ENCODE assay signal across 17 cellular contexts in genomic region chr7:131619336-131620305, GRCh38.
DNase-seq lines count a peak whose midpoint lies in the region; ATAC-seq, FAIRE-seq and TF ChIP-seq lines count a peak whose summit lies in the region.
"Had no signal": no experiment of that assay in that cellular context is flagged by ENCODE, and none has a peak within 500 bp of the region (broad histone marks: within the 10 kb centered on the region; RNA-seq: fewer than 3 reads in every experiment).

No MANE protein-coding gene starts in this region.

- H3K27me3 ChIP-seq in IMR-90 (ENCODE audit: control insufficient read depth, insufficient read depth, low read length) (no peaks in the 10 kb centered on the region; the same call in 1 of the 2 replicates), endothelial cell of umbilical vein (ENCODE audit: control insufficient read depth in 2 of 2, insufficient read depth in 2 of 2, low read length in 2 of 2) (no peaks in the 10 kb centered on the region), trophoblast cell (ENCODE audit: insufficient read depth, low read length) (no peaks in the 10 kb centered on the region), sigmoid colon (no peaks in the 10 kb centered on the region)
- H3K27me3 ChIP-seq: pancreas had no signal

- H2BK120ac ChIP-seq in IMR-90 (ENCODE audit: low read depth, low read length) (peak overlapping the region; percentile 35; the same call in 1 of the 2 replicates), trophoblast cell (ENCODE audit: insufficient read depth, low read length, poor library complexity) (peak overlapping the region; percentile 64)

- BruUV-seq in IMR-90 (replicated peaks; lab: Mats Ljungman, UMichigan) (no TSS peak), endothelial cell of umbilical vein (replicated peaks; lab: Mats Ljungman, UMichigan) (no TSS peak)

- H2AK5ac ChIP-seq in IMR-90 (ENCODE audit: low read depth, low read length) (peak overlapping the region; percentile 49; the same call in 1 of the 2 replicates), trophoblast cell (ENCODE audit: low read length) (peak overlapping the region; percentile 45)

- CTCF ChIA-PET in IMR-90 (lab: Yijun Ruan, JAX) (no interaction called here), endothelial cell of umbilical vein (lab: Charles Lee) (interaction anchor here (1.0 to 1.4 kb wide), 5 partner anchors 11 to 62 kb away, joined by 3 to 5 read pairs (median 4); no protein-coding TSS in a partner anchor)

- H3K56ac ChIP-seq in IMR-90 (ENCODE audit: extremely low read depth, insufficient read depth, low read length) = no peak overlapping the region

- no peak overlapping the region; the same call in 2 of the 3 replicates for H2BK15ac ChIP-seq in IMR-90 (ENCODE audit: low read depth, low read length)

- no peak overlapping the region for H3K4me3 ChIP-seq in IMR-90 (ENCODE audit: insufficient read depth, low read depth, low read length)
- no peak overlapping the region for H3K4me3 ChIP-seq in endothelial cell of umbilical vein (replicated peaks in 1 of 3; ENCODE audit: insufficient read depth in 1 of 3, low read depth in 1 of 3, low read length in 3 of 3)
- H3K4me3 ChIP-seq in trophoblast cell (ENCODE audit: low read depth, low read length) = no peak overlapping the region
- H3K4me3 ChIP-seq in kidney (ENCODE audit: low read length in 2 of 2) = no peak overlapping the region
- no peak overlapping the region for H3K4me3 ChIP-seq in sigmoid colon
- H3K4me3 ChIP-seq: esophagus squamous epithelium, pancreas had no signal

- no CpG with 5 or more reads among the region's 10 CpGs for WGBS in IMR-90 (ENCODE audit: extremely low coverage in 2 of 2, insufficient read length in 1 of 2), 2 experiments
- WGBS in trophoblast cell (ENCODE audit: extremely low coverage, insufficient coverage, insufficient read length) = no CpG with 5 or more reads among the region's 10 CpGs
- 72 to 77% methylated on average over 10 of the region's 10 CpGs for WGBS in sigmoid colon, 2 donors

- no peaks in the 10 kb centered on the region for H3K4me1 Mint-ChIP-seq in activated T-cell treated with anti-CD3 and anti-CD28 coated beads, Interleukin-2, amount 50 U/mL, for 72 hours (ENCODE audit: low read depth)

- no peak for TF ChIP-seq EP300 in sigmoid colon (IDR thresholded peaks at IDR 0.05)

- H3K27me3 Mint-ChIP-seq in activated T-cell treated with anti-CD3 and anti-CD28 coated beads, Interleukin-2, amount 50 U/mL, for 72 hours (ENCODE audit: low read depth) = peaks cover 11% of the 10 kb centered on the region

- peaks cover 6% of the 10 kb centered on the region for H3K9me1 ChIP-seq in IMR-90 (ENCODE audit: insufficient read depth, low read length)
- no peaks in the 10 kb centered on the region for H3K9me1 ChIP-seq in endothelial cell of umbilical vein (replicated peaks; ENCODE audit: control insufficient read depth, extremely low read depth, insufficient read depth, low read length)

- peak overlapping the region; percentile 88 for H2AK9ac ChIP-seq in IMR-90 (replicated peaks; ENCODE audit: low read depth, low read length, poor library complexity)

- no peak overlapping the region for H3K18ac ChIP-seq in IMR-90 (ENCODE audit: low read depth, low read length)
- no peak overlapping the region for H3K18ac ChIP-seq in trophoblast cell (ENCODE audit: low read length)

- H4K8ac ChIP-seq in IMR-90 (ENCODE audit: low read depth in 2 of 2, low read length in 2 of 2) (peak overlapping the region in 1 of 2 experiments; percentile 24; a peak in 2 of 4 replicates), trophoblast cell (ENCODE audit: low read depth, low read length) (peak overlapping the region; percentile 39)

- peak; percentile 42 for DNase-seq in IMR-90
- peak; percentile 72 for DNase-seq in RPMI7951 (ENCODE audit: low read depth)
- peak; percentile 42 for DNase-seq in endothelial cell of umbilical vein (ENCODE audit: low read depth, low spot score)
- no peak for DNase-seq in trophoblast cell
- no peak for DNase-seq in NCI-H526 treated with DMSO at 0.1 percent for 48 hours (lab: John Stamatoyannopoulos, UW)
- DNase-seq in activated T-cell treated with anti-CD3 and anti-CD28 coated beads, Interleukin-2, amount 50 U/mL, for 72 hours = no peak
- no peak for DNase-seq in kidney
- no peak for DNase-seq in sigmoid colon
- DNase-seq: activated CD8-positive, alpha-beta memory T cell treated with anti-CD3 and anti-CD28 coated beads, Interleukin-2, amount 50 U/mL, for 48 hours; amygdala; COR-L47; esophagus squamous epithelium; NCI-H2081 treated with DMSO at 0.1 percent for 48 hours; pancreas; stimulated activated CD4-positive, alpha-beta T cell treated with anti-CD3 and anti-CD28 coated beads, Interleukin-4, amount 100 ng/mL, for 24 hours had no signal

- POLR2A ChIA-PET in IMR-90 (lab: Charles Lee; ENCODE audit: unreplicated experiment) = no interaction called here
- POLR2A ChIA-PET in endothelial cell of umbilical vein (lab: Charles Lee) = no interaction called here

- H3K9me3 ChIP-seq in IMR-90 (ENCODE audit: control insufficient read depth, insufficient read depth, low read length) (no peaks in the 10 kb centered on the region), endothelial cell of umbilical vein (replicated peaks; ENCODE audit: control insufficient read depth, insufficient read depth, low read length) (no peaks in the 10 kb centered on the region), trophoblast cell (ENCODE audit: insufficient read depth, low read depth, low read length) (peaks cover 2% of the 10 kb centered on the region), kidney (ENCODE audit: control insufficient read depth in 1 of 2, low read length in 2 of 2) (no peaks in the 10 kb centered on the region), sigmoid colon (no peaks in the 10 kb centered on the region)
- H3K9me3 ChIP-seq: esophagus squamous epithelium, pancreas had no signal

- H3K4me2 ChIP-seq in IMR-90 (ENCODE audit: low read depth, low read length) = no peak overlapping the region
- H3K4me2 ChIP-seq in endothelial cell of umbilical vein (ENCODE audit: insufficient read depth, low read length) = no peak overlapping the region
- H3K4me2 ChIP-seq in trophoblast cell (ENCODE audit: low read length) = no peak overlapping the region

- H2BK20ac ChIP-seq in IMR-90 (ENCODE audit: low read depth, low read length) = no peak overlapping the region

- H3K4ac ChIP-seq in IMR-90 (ENCODE audit: low read depth, low read length) (peak overlapping the region; percentile 23; the same call in 1 of the 2 replicates), trophoblast cell (ENCODE audit: low read depth, low read length) (peak overlapping the region; percentile 17)

- no peaks in the 10 kb centered on the region for H3K9me3 Mint-ChIP-seq in activated T-cell treated with anti-CD3 and anti-CD28 coated beads, Interleukin-2, amount 50 U/mL, for 72 hours

- no peak overlapping the region for H4K12ac ChIP-seq in trophoblast cell (ENCODE audit: low read depth, low read length)

- H3K27ac Mint-ChIP-seq in activated T-cell treated with anti-CD3 and anti-CD28 coated beads, Interleukin-2, amount 50 U/mL, for 72 hours = no peak overlapping the region

- dilution Hi-C loops in IMR-90 (cut with HindIII; ENCODE audit: low sequenced_read_pairs, unreplicated experiment) = no loop called here
- dilution Hi-C loops in endothelial cell of umbilical vein (cut with MboI; ENCODE audit: extremely low pct_ligation_motif_present, low sequenced_read_pairs) = no loop called here

- no peak for TF ChIP-seq POLR2A in IMR-90 (IDR thresholded peaks at IDR 0.05; ENCODE audit: low read depth, low read length)
- no peak for TF ChIP-seq POLR2A in endothelial cell of umbilical vein (IDR thresholded peaks at IDR 0.05; ENCODE audit: low read depth, low read length)
- no peak for TF ChIP-seq POLR2A in sigmoid colon (IDR thresholded peaks at IDR 0.05)

- H4K5ac ChIP-seq in IMR-90 (ENCODE audit: low read depth, low read length) = no peak overlapping the region

- H3K36me3 Mint-ChIP-seq in activated T-cell treated with anti-CD3 and anti-CD28 coated beads, Interleukin-2, amount 50 U/mL, for 72 hours (ENCODE audit: insufficient read depth in 2 of 2) = no peaks in the 10 kb centered on the region

- no peaks in the 10 kb centered on the region for H3K79me2 ChIP-seq in endothelial cell of umbilical vein (ENCODE audit: control insufficient read depth, insufficient read depth, low read length)
- H3K79me2 ChIP-seq in trophoblast cell (ENCODE audit: control insufficient read depth, insufficient read depth, low read length, poor library complexity) = no peaks in the 10 kb centered on the region

- intact Hi-C loops in IMR-90 (cut with micrococcal nuclease) (no loop called here), endothelial cell of umbilical vein (cut with micrococcal nuclease) (loop anchor here (10.0 kb wide), 2 partner anchors 105 to 515 kb away; no protein-coding TSS in a partner anchor), kidney (cut with DNase I) (no loop called here), sigmoid colon (cut with DNase I) (no loop called here)

- H3K79me1 ChIP-seq in IMR-90 (ENCODE audit: low read depth in 1 of 2, low read length in 2 of 2) (no peaks in the 10 kb centered on the region), trophoblast cell (ENCODE audit: low read length) (peaks cover 15% of the 10 kb centered on the region)

- peak overlapping the region; percentile 86 for H2AFZ ChIP-seq in IMR-90 (replicated peaks; ENCODE audit: low read length, poor library complexity)
- H2AFZ ChIP-seq in endothelial cell of umbilical vein (ENCODE audit: low read depth, low read length) = peak overlapping the region; percentile 44
- peak overlapping the region; percentile 13 for H2AFZ ChIP-seq in trophoblast cell (ENCODE audit: insufficient read depth, low read length, poor library complexity)

- H4K20me1 ChIP-seq in IMR-90 (ENCODE audit: insufficient read depth, low read length) = no peaks in the 10 kb centered on the region
- H4K20me1 ChIP-seq in endothelial cell of umbilical vein (replicated peaks; ENCODE audit: control insufficient read depth, extremely low read depth, insufficient read depth, low read length) = no peaks in the 10 kb centered on the region

- no peak overlapping the region for H2BK5ac ChIP-seq in IMR-90 (ENCODE audit: low read depth, low read length, poor library complexity, severe bottlenecking)
- peak overlapping the region; percentile 10 for H2BK5ac ChIP-seq in trophoblast cell (ENCODE audit: low read depth, low read length, poor library complexity)

- H3K23ac ChIP-seq in IMR-90 (ENCODE audit: low read depth, low read length) (no peak overlapping the region), trophoblast cell (ENCODE audit: low read length) (no peak overlapping the region)

- TF ChIP-seq RAD21 in IMR-90 (IDR thresholded peaks at IDR 0.05; ENCODE audit: low read length) = no peak

- no peak overlapping the region for H3K27ac ChIP-seq in IMR-90 (ENCODE audit: insufficient read depth, low read length)
- peak overlapping the region; percentile 24 for H3K27ac ChIP-seq in endothelial cell of umbilical vein (ENCODE audit: insufficient read depth, low read depth, low read length)
- H3K27ac ChIP-seq in trophoblast cell (ENCODE audit: low read depth, low read length) = no peak overlapping the region
- no peak overlapping the region for H3K27ac ChIP-seq in kidney (ENCODE audit: low read depth in 2 of 2, low read length in 2 of 2)
- H3K27ac ChIP-seq in sigmoid colon = peak overlapping the region in 1 of 4 donors; percentile 66
- H3K27ac ChIP-seq: pancreas had no signal

- H3K14ac ChIP-seq in IMR-90 (replicated peaks; ENCODE audit: low read depth, low read length) = 0 out of 2 replicates have a peak overlapping the region, but pooled peaks have one; percentile 3
- peak overlapping the region; percentile 41 for H3K14ac ChIP-seq in trophoblast cell (ENCODE audit: low read length)

- TF ChIP-seq CTCF in IMR-90 (conservative IDR thresholded peaks at IDR 0.05; ENCODE audit: low read depth, low read length) (no peak), endothelial cell of umbilical vein (IDR thresholded peaks at IDR 0.05; ENCODE audit: extremely low read depth in 1 of 2, insufficient read depth in 1 of 2, low read depth in 1 of 2, low read length in 2 of 2) (no peak), kidney (IDR thresholded peaks at IDR 0.05; ENCODE audit: borderline replicate concordance, extremely low read depth, insufficient read depth) (no peak), sigmoid colon (IDR thresholded peaks at IDR 0.05) (no peak)

- FAIRE-seq in endothelial cell of umbilical vein (lab: Jason Lieb, UNC) (peak; percentile 81), kidney (lab: Jason Lieb, UNC) (no peak)
- FAIRE-seq: GM12892, islet of Langerhans, pancreas had no signal

- peak overlapping the region; percentile 88 for H2BK12ac ChIP-seq in trophoblast cell (ENCODE audit: low read length)

- H3K4me1 ChIP-seq in IMR-90 (ENCODE audit: control insufficient read depth, insufficient read depth, low read length) (no peaks in the 10 kb centered on the region), endothelial cell of umbilical vein (ENCODE audit: control insufficient read depth, extremely low read depth, insufficient read depth, low read length) (peaks cover 53% of the 10 kb centered on the region), trophoblast cell (ENCODE audit: control insufficient read depth in 1 of 2, insufficient read depth in 2 of 2, low read length in 2 of 2) (peaks cover 18 to 23% of the 10 kb centered on the region in 2 experiments), kidney (ENCODE audit: control insufficient read depth in 1 of 2, insufficient read depth in 1 of 2, low read depth in 1 of 2, low read length in 2 of 2) (no peaks in the 10 kb centered on the region), sigmoid colon (peaks cover 0 to 22% (median 12%) of the 10 kb centered on the region in 4 donors)
- H3K4me1 ChIP-seq: esophagus squamous epithelium, pancreas had no signal

- H3K4me3 Mint-ChIP-seq in activated T-cell treated with anti-CD3 and anti-CD28 coated beads, Interleukin-2, amount 50 U/mL, for 72 hours = no peak overlapping the region

- ATAC-seq in IMR-90 (ENCODE audit: low read depth) = no peak; the same call in 1 of the 2 replicates
- ATAC-seq in activated T-cell treated with anti-CD3 and anti-CD28 coated beads, Interleukin-2, amount 50 U/mL, for 72 hours (replicated peaks in 1 of 2) = no peak

- no peaks in the 10 kb centered on the region for H3K36me3 ChIP-seq in IMR-90 (ENCODE audit: control insufficient read depth, insufficient read depth, low read length)
- no peaks in the 10 kb centered on the region for H3K36me3 ChIP-seq in endothelial cell of umbilical vein (ENCODE audit: control insufficient read depth in 2 of 2, extremely low read depth in 1 of 2, insufficient read depth in 2 of 2, low read length in 2 of 2)
- H3K36me3 ChIP-seq in trophoblast cell (ENCODE audit: control insufficient read depth in 1 of 2, insufficient read depth in 2 of 2, low read length in 2 of 2) = no peaks in the 10 kb centered on the region
- no peaks in the 10 kb centered on the region for H3K36me3 ChIP-seq in kidney (ENCODE audit: control insufficient read depth in 1 of 2, insufficient read depth in 2 of 2, low read length in 2 of 2)
- no peaks in the 10 kb centered on the region for H3K36me3 ChIP-seq in sigmoid colon
- H3K36me3 ChIP-seq: esophagus squamous epithelium, pancreas had no signal

- H3K9ac ChIP-seq in IMR-90 (ENCODE audit: low read depth, low read length) (no peak overlapping the region), endothelial cell of umbilical vein (replicated peaks; ENCODE audit: extremely low read depth, insufficient read depth, low read length) (no peak overlapping the region), trophoblast cell (ENCODE audit: low read length) (no peak overlapping the region), kidney (ENCODE audit: low read length in 2 of 2) (no peak overlapping the region)

- H4K91ac ChIP-seq in IMR-90 (ENCODE audit: insufficient read depth, low read depth, low read length) (no peak overlapping the region; the same call in 1 of the 2 replicates), trophoblast cell (ENCODE audit: low read depth, low read length) (peak overlapping the region; percentile 75)

- in situ Hi-C loops in IMR-90 (cut with MboI; ENCODE audit: low sequenced_read_pairs) = no loop called here

Comparison
In these comparisons a context has a peak if more than half of its experiments do, and no peak if none do; other contexts are left out.
1. DNase-seq: peak in IMR-90 (single experiment), RPMI7951 (single experiment) and endothelial cell of umbilical vein (single experiment); none in trophoblast cell (0 of 2), NCI-H526 treated with DMSO at 0.1 percent for 48 hours (single experiment), activated T-cell treated with anti-CD3 and anti-CD28 coated beads, Interleukin-2, amount 50 U/mL, for 72 hours (0 of 2), kidney (single experiment) and sigmoid colon (single experiment).
2. H2AFZ ChIP-seq: peak in every context shown above with its lines; median percentile 86 in IMR-90; 44 in endothelial cell of umbilical vein; 13 in trophoblast cell.